In the genomic region with DNA sequence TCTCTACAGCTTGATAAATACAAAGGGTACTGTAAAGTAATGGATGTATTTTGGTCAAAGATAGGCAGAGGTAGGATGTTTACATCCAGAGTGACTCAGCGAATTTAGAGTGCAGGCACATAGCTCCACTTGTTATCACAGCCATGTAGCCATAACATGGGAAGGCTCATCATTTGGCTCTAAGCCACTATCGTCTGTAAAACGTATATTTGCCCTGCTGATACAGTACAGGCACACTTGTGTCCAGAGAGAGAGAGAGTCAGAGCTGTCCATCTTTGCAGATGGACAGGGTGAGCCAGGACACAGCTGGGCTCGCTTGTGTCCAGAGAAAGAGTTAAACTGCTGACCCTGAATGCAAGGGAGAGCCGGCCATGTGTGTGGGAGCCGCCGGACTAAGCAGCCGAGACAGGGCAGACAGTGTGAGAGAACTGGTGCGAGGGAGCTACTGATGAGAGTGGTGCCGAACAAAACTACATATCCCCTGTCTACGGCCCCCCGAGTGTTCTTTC, we compare ENCODE assay signal across 1 cellular context.
TF ChIP-seq lines count a peak whose summit lies in the region.

No MANE protein-coding gene starts in this region.

TF ChIP-seq in K562, 482 proteins besides CTCF, POLR2A, EP300 and RAD21 (continued from another document and continues in another):
- no peak for TF ChIP-seq NRF1 (conservative IDR thresholded peaks at IDR 0.05 in 1 of 2, IDR thresholded peaks at IDR 0.05 in 1 of 2)
- peak; percentile 95 for TF ChIP-seq MECOM (CRISPR knock-in tag; IDR thresholded peaks at IDR 0.05)
- TF ChIP-seq SMAD1 (IDR thresholded peaks at IDR 0.05; ENCODE audit: low read depth, low read length, partially characterized antibody): no peak
- TF ChIP-seq, protein P1, sequence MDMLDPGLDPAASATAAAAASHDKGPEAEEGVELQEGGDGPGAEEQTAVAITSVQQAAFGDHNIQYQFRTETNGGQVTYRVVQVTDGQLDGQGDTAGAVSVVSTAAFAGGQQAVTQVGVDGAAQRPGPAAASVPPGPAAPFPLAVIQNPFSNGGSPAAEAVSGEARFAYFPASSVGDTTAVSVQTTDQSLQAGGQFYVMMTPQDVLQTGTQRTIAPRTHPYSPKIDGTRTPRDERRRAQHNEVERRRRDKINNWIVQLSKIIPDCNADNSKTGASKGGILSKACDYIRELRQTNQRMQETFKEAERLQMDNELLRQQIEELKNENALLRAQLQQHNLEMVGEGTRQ (CRISPR knock-in tag; IDR thresholded peaks at IDR 0.05): no peak
- TF ChIP-seq, protein P2, sequence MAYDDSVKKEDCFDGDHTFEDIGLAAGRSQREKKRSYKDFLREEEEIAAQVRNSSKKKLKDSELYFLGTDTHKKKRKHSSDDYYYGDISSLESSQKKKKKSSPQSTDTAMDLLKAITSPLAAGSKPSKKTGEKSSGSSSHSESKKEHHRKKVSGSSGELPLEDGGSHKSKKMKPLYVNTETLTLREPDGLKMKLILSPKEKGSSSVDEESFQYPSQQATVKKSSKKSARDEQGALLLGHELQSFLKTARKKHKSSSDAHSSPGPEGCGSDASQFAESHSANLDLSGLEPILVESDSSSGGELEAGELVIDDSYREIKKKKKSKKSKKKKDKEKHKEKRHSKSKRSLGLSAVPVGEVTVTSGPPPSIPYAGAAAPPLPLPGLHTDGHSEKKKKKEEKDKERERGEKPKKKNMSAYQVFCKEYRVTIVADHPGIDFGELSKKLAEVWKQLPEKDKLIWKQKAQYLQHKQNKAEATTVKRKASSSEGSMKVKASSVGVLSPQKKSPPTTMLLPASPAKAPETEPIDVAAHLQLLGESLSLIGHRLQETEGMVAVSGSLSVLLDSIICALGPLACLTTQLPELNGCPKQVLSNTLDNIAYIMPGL (CRISPR knock-in tag; IDR thresholded peaks at IDR 0.05): no peak
- no peak for TF ChIP-seq BRCA1 (IDR thresholded peaks at IDR 0.05)
- no peak for TF ChIP-seq BRCA1 (CRISPR knock-in tag; IDR thresholded peaks at IDR 0.05)
- TF ChIP-seq IRF2 (CRISPR knock-in tag; IDR thresholded peaks at IDR 0.05): no peak
- no peak for TF ChIP-seq CEBPG (CRISPR knock-in tag; IDR thresholded peaks at IDR 0.05)
- TF ChIP-seq CEBPG (tag; conservative IDR thresholded peaks at IDR 0.05 in 1 of 2, IDR thresholded peaks at IDR 0.05 in 1 of 2): no peak
- no peak for TF ChIP-seq PBX2 (CRISPR knock-in tag; IDR thresholded peaks at IDR 0.05; ENCODE audit: low read depth)
- 0 out of 2 replicates have a peak, but pooled peaks have one; percentile 47 for TF ChIP-seq PBX2 (tag; conservative IDR thresholded peaks at IDR 0.05; ENCODE audit: low read depth)
- TF ChIP-seq L3MBTL2 (IDR thresholded peaks at IDR 0.05): peak; percentile 39; the same call in 1 of the 2 replicates
- no peak for TF ChIP-seq SAFB2 (IDR thresholded peaks at IDR 0.05; ENCODE audit: borderline replicate concordance, low read depth, low read length, severe bottlenecking)
- no peak for TF ChIP-seq ZNF699 (CRISPR knock-in tag; IDR thresholded peaks at IDR 0.05; ENCODE audit: insufficient replicate concordance)
- TF ChIP-seq ZNF551 (CRISPR knock-in tag; IDR thresholded peaks at IDR 0.05): no peak
- no peak for TF ChIP-seq ZC3H8 (IDR thresholded peaks at IDR 0.05)
- TF ChIP-seq MCM5 (IDR thresholded peaks at IDR 0.05; ENCODE audit: low read depth): no peak
- TF ChIP-seq TCF3 (CRISPR knock-in tag; IDR thresholded peaks at IDR 0.05): peak; percentile 48
- no peak for TF ChIP-seq ZNF75A (CRISPR knock-in tag; IDR thresholded peaks at IDR 0.05)
- no peak for TF ChIP-seq STAT6 (CRISPR knock-in tag; IDR thresholded peaks at IDR 0.05)
- TF ChIP-seq SRSF9 (IDR thresholded peaks at IDR 0.05; ENCODE audit: borderline replicate concordance, low read depth, low read length): no peak
- TF ChIP-seq CCNT2 (IDR thresholded peaks at IDR 0.05; ENCODE audit: borderline replicate concordance, extremely low read depth, insufficient read length, low read depth, low read length): no peak
- TF ChIP-seq GATAD2B (IDR thresholded peaks at IDR 0.05; ENCODE audit: borderline replicate concordance): no peak
- no peak for TF ChIP-seq ZNF780A (CRISPR knock-in tag; IDR thresholded peaks at IDR 0.05)
- no peak for TF ChIP-seq GTF2A2 (tag; IDR thresholded peaks at IDR 0.05)
- no peak for TF ChIP-seq THRB (CRISPR knock-in tag; conservative IDR thresholded peaks at IDR 0.05)
- peak; percentile 56 for TF ChIP-seq PRDM10 (IDR thresholded peaks at IDR 0.05; ENCODE audit: partially characterized antibody)
- no peak for TF ChIP-seq CREB1 (IDR thresholded peaks at IDR 0.05)
- no peak for TF ChIP-seq CREB1 (CRISPR knock-in tag; IDR thresholded peaks at IDR 0.05)
- TF ChIP-seq SMC3 (conservative IDR thresholded peaks at IDR 0.05; ENCODE audit: insufficient read depth, low read depth, low read length): no peak
- TF ChIP-seq ZNF280B (CRISPR knock-in tag; IDR thresholded peaks at IDR 0.05): no peak
- TF ChIP-seq SFPQ (IDR thresholded peaks at IDR 0.05; ENCODE audit: low read depth, low read length): no peak
- TF ChIP-seq ZNF778 (CRISPR knock-in tag; IDR thresholded peaks at IDR 0.05): no peak
- no peak for TF ChIP-seq ZFP36 (IDR thresholded peaks at IDR 0.05; ENCODE audit: low read depth, low read length, partially characterized antibody)
